Comparison of ENCODE assay signal across 27 cellular contexts in the genomic region with DNA sequence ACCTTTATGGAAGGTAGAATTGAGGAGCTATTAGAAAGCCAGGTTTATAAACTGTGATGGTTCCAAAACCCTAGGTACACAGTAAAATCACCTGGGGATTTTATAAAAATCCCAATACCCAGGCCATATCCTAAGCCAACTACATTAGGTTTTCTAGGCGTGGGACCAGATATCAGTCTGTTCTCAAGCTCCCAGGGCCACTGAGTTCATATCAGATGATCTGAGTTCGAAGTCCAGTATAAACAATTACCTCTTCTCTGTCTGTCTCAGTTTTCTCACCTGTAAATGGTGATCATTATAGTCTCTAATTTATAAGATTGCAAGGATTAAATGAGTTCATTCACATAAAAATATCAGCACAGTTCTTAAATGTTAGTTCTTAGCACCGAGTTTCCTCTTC.
"Had no signal": no experiment of that assay in that cellular context is flagged by ENCODE, and none has a peak within 500 bp of the region (broad histone marks: within the 10 kb centered on the region; RNA-seq: fewer than 3 reads in every experiment).

No MANE protein-coding gene starts in this region.

- H3K4me1 ChIP-seq: colonic mucosa had no signal

- ATAC-seq: activated CD4-positive, alpha-beta T cell treated with anti-CD3 and anti-CD28 coated beads for 36 hours; activated naive CD4-positive, alpha-beta T cell treated with anti-CD3 and anti-CD28 coated beads, Interleukin-2, amount 50 U/mL, for 72 hours; activated T-cell treated with anti-CD3 and anti-CD28 coated beads, Interleukin-2, amount 50 U/mL, for 72 hours; WTC11 had no signal

- H3K27me3 ChIP-seq: ascending aorta, breast epithelium, cardiac muscle cell, colonic mucosa, esophagus squamous epithelium had no signal

- DNase-seq: activated CD4-positive, alpha-beta memory T cell treated with anti-CD3 and anti-CD28 coated beads, Interleukin-2, amount 10 ng/mL, durations not matched to agents 7 days and 5 days; activated CD4-positive, alpha-beta T cell treated with anti-CD3 and anti-CD28 coated beads for 36 hours; activated CD4-positive, alpha-beta T cell treated with anti-CD3 and anti-CD28 coated beads, Interleukin-2, amount 10 ng/mL, durations not matched to agents 7 days and 5 days; activated CD4-positive, alpha-beta T cell treated with anti-CD3 and anti-CD28 coated beads, Interleukin-2, amount 50 U/mL, for 4 hours; activated CD8-positive, alpha-beta memory T cell treated with anti-CD3 and anti-CD28 coated beads, Interleukin-2, amount 50 U/mL, for 48 hours; activated gamma-delta T cell; activated naive CD4-positive, alpha-beta T cell; activated naive CD4-positive, alpha-beta T cell treated with anti-CD3 and anti-CD28 coated beads, Interleukin-2, amount 10 ng/mL, durations not matched to agents 7 days and 5 days; activated naive CD8-positive, alpha-beta T cell treated with anti-CD3 and anti-CD28 coated beads, Interleukin-2, amount 10 ng/mL, durations not matched to agents 7 days and 5 days; activated T-cell treated with anti-CD3 and anti-CD28 coated beads for 4 hours; activated T-cell treated with anti-CD3 and anti-CD28 coated beads, Interleukin-2, amount 50 U/mL, for 24 hours; activated T-cell treated with anti-CD3 and anti-CD28 coated beads, Interleukin-2, amount 50 U/mL, for 72 hours; central memory CD4-positive, alpha-beta T cell; cerebellar nuclear complex; colonic mucosa; effector CD8-positive, alpha-beta T cell; esophagus squamous epithelium; foreskin fibroblast; head of caudate nucleus; T-helper 2 cell had no signal

- H3K27ac ChIP-seq: breast epithelium, cardiac muscle cell, colonic mucosa, epithelial cell of prostate, esophagus squamous epithelium, VCaP had no signal

- H3K4me3 ChIP-seq: ascending aorta, breast epithelium, cardiac muscle cell, colonic mucosa, esophagus squamous epithelium had no signal

- H3K9me3 ChIP-seq: ascending aorta, breast epithelium, colonic mucosa, esophagus squamous epithelium had no signal

- H3K36me3 ChIP-seq: ascending aorta, breast epithelium, cardiac muscle cell, colonic mucosa, esophagus squamous epithelium had no signal
